Comparison of ENCODE assay signal across 23 cellular contexts in the genomic region with DNA sequence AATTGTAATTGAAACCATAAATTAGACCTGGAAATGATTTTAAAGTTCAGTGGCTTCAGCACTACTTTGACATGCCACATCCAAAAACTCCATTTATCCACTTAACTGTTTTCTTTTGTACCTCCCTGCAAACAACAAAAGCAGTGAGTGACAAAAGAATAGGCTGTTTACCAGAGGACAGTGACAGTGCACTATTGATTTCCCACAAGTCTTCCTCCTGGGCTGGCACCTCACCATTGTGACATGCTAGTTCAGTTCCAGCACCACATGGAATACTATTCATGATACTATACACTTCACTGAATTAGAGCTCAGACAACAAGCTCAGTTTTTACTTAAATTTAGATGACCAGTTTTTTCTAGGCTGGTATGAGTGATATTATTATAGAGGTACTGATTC. TPM values are rescaled to one million over a fixed set of nuclear protein-coding genes. Genes with fewer than 3 reads are reported as not detected.
DNase-seq lines count a peak whose midpoint lies in the region; ATAC-seq, FAIRE-seq and TF ChIP-seq lines count a peak whose summit lies in the region.
"Had no signal": no experiment of that assay in that cellular context is flagged by ENCODE, and none has a peak within 500 bp of the region (broad histone marks: within the 10 kb centered on the region; RNA-seq: fewer than 3 reads in every experiment).

No MANE protein-coding gene starts in this region.

- DNase-seq in NCI-H1105 treated with DMSO at 0.1 percent for 48 hours (lab: John Stamatoyannopoulos, UW): peak; percentile 2
- DNase-seq in NCI-H1105 (lab: John Stamatoyannopoulos, UW): no peak
- DNase-seq in caudate nucleus (lab: John Stamatoyannopoulos, UW): peak in 4 of 61 donors; percentile 0 to 5 (median 0)
- DNase-seq in midbrain (lab: John Stamatoyannopoulos, UW): peak; percentile 18
- DNase-seq in G401 (ENCODE audit: low spot score): no peak
- no peak for DNase-seq in T1000 (lab: John Stamatoyannopoulos, UW)
- no peak for DNase-seq in pancreas
- DNase-seq: AML-193, DMS 273 treated with DMSO at 0.1 percent for 48 hours, DND-41, KBM-7, NCI-H187, NCI-H2171 treated with DMSO at 0.1 percent for 48 hours, NCI-H510A treated with DMSO at 0.1 percent for 48 hours, PC-3, RPMI8226, SHP77 treated with DMSO at 0.1 percent for 48 hours, SK-N-SH had no signal

- H3K4me1 ChIP-seq in pancreas: no peaks in the 10 kb centered on the region

- no peak for TF ChIP-seq CTCF in pancreas (IDR thresholded peaks at IDR 0.05)

- in situ Hi-C loops in G401 (cut with HindIII; ENCODE audit: low sequenced_read_pairs): no loop called here

- H3K9me3 ChIP-seq in pancreas: no peaks in the 10 kb centered on the region
- H3K9me3 ChIP-seq: SK-N-SH had no signal

- ATAC-seq in pancreas: no peak
- ATAC-seq: GM23338, HCT116, PC-3 had no signal

- FAIRE-seq in pancreas (lab: Jason Lieb, UNC): no peak
- FAIRE-seq: G401.6 had no signal

- intact Hi-C loops in pancreas (cut with DNase I): no loop called here

- H3K27me3 ChIP-seq in pancreas: no peaks in the 10 kb centered on the region

- peak overlapping the region; percentile 33 for H3K27ac ChIP-seq in caudate nucleus (ENCODE audit: low read depth, low read length)
- H3K27ac ChIP-seq in temporal lobe (ENCODE audit: low read depth, low read length): peak overlapping the region; percentile 64
- H3K27ac ChIP-seq in pancreas: no peak overlapping the region
- H3K27ac ChIP-seq: 22Rv1 had no signal

- no peak overlapping the region for H3K4me3 ChIP-seq in pancreas
- H3K4me3 ChIP-seq: GM23338 had no signal

- no peaks in the 10 kb centered on the region for H3K36me3 ChIP-seq in pancreas

RNA-seq across cellular contexts. Expression of gene MOSPD2, which starts 29.3 kb away (rescaled TPM):
- total RNA-seq in temporal lobe (11.1 TPM), pancreas (1 to 10 TPM; 3.1 to 8.3 (median 5.2) TPM)
- 1.3 and 7.1 TPM in 2 replicates for total RNA-seq in G401 (2014; rRNA removed; shearing (Covaris generic))
- polyA plus RNA-seq in pancreas: 1 to 10 TPM; 1.9 to 3.0 TPM

RNA-seq across cellular contexts. Expression of gene FANCB, which starts 29.7 kb away (rescaled TPM):
- 7.4 TPM for total RNA-seq in temporal lobe
- total RNA-seq in G401 (2014; rRNA removed; shearing (Covaris generic)): 5.5 and 5.6 TPM in 2 replicates
- under 1 TPM; 0.14 to 0.83 (median 0.39) TPM for total RNA-seq in pancreas
- polyA plus RNA-seq in pancreas: under 1 TPM; 0.08 to 0.19 TPM

Comparison
In these comparisons a context has a peak if more than half of its experiments do, and no peak if none do; other contexts are left out.
1. DNase-seq: peak in NCI-H1105 treated with DMSO at 0.1 percent for 48 hours (single experiment) and midbrain (single experiment); none in NCI-H1105 (single experiment), G401 (single experiment), T1000 (single experiment) and pancreas (0 of 6).
2. H3K27ac ChIP-seq: peak in caudate nucleus (single experiment) and temporal lobe (single experiment); none in pancreas (0 of 4).